In genomic region chr12:31514912-31515311, GRCh38 we compare ENCODE assay signal across 11 cellular contexts.
"Had no signal": no experiment of that assay in that cellular context is flagged by ENCODE, and none has a peak within 500 bp of the region (broad histone marks: within the 10 kb centered on the region; RNA-seq: fewer than 3 reads in every experiment).

No MANE protein-coding gene starts in this region.

- H3K4me2 ChIP-seq: GM23338 had no signal

- H3K36me3 ChIP-seq: HAP-1 had no signal

- FAIRE-seq: H1, H54 had no signal

- H3K9me3 ChIP-seq: HAP-1 had no signal

- H2AFZ ChIP-seq: GM23248, GM23338 had no signal

- H3K27ac Mint-ChIP-seq: GM23338, H9, HFFc6 had no signal

- DNase-seq: GM23248, GOT3, H7, H9, HCEC 1CT, HFFc6 had no signal

- H3K27ac ChIP-seq: GM23248 had no signal

- H3K4me3 ChIP-seq: GM23248, GM23338, HAP-1 had no signal

- ATAC-seq: GM23338, HCT116 had no signal

- H3K9ac ChIP-seq: GM23248 had no signal

- H3K9me3 Mint-ChIP-seq: GM23338, H9, HFFc6 had no signal

- H3K4me3 Mint-ChIP-seq: GM23338, H9, HFFc6 had no signal
